In the genomic region with DNA sequence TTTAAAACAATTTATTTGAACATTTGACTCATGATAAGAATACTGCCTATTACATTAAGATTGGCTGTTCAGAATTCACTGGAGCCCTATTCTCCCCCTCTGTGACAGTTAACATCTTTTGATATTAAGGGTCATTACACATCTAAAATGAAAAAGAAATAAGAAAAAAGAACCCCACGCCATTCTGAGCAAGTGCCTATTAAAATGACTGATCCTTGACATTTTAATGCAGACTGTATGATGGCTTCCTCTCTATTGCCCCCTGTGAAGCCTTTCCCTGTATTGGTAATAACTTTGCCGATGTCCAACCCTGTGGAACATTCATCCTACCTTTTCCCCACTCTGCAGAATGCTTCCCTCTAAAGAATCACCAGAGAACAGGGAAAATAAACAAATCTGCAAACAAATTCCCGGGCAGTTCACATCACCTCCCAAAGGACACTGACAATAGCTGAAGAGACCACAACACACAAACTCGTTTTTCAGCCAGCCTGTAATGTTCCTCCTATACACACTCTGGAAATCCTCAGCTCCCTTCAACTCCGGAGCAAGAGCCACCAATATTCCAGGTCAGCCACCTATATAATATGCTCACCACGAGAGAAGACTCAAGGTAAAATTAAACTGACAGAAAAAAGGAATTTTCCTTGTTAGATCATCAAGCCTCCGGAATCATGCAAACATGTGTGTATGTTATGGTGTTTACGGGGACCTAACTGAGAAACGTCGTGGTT, we compare ENCODE assay signal across 1 cellular context.
TF ChIP-seq lines count a peak whose summit lies in the region.

No MANE protein-coding gene starts in this region.

TF ChIP-seq in IMR-90, 13 proteins besides CTCF, POLR2A, EP300 and RAD21 (continued from another document):
- no peak for TF ChIP-seq CEBPB (IDR thresholded peaks at IDR 0.05; ENCODE audit: low read depth, low read length)
- no peak for TF ChIP-seq RFX5 (IDR thresholded peaks at IDR 0.05; ENCODE audit: low read depth, low read length)
- TF ChIP-seq, protein P1, sequence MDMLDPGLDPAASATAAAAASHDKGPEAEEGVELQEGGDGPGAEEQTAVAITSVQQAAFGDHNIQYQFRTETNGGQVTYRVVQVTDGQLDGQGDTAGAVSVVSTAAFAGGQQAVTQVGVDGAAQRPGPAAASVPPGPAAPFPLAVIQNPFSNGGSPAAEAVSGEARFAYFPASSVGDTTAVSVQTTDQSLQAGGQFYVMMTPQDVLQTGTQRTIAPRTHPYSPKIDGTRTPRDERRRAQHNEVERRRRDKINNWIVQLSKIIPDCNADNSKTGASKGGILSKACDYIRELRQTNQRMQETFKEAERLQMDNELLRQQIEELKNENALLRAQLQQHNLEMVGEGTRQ (IDR thresholded peaks at IDR 0.05; ENCODE audit: low read depth, low read length) = no peak
- TF ChIP-seq MAZ (IDR thresholded peaks at IDR 0.05; ENCODE audit: borderline replicate concordance, low read depth, low read length) = no peak
- TF ChIP-seq BHLHE40 (IDR thresholded peaks at IDR 0.05; ENCODE audit: low read depth, low read length) = no peak
- TF ChIP-seq, protein P2, sequence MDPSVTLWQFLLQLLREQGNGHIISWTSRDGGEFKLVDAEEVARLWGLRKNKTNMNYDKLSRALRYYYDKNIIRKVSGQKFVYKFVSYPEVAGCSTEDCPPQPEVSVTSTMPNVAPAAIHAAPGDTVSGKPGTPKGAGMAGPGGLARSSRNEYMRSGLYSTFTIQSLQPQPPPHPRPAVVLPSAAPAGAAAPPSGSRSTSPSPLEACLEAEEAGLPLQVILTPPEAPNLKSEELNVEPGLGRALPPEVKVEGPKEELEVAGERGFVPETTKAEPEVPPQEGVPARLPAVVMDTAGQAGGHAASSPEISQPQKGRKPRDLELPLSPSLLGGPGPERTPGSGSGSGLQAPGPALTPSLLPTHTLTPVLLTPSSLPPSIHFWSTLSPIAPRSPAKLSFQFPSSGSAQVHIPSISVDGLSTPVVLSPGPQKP (IDR thresholded peaks at IDR 0.05; ENCODE audit: borderline replicate concordance, low read depth, low read length) = no peak
